In genomic region chrX:137428251-137428661, GRCh38 we compare ENCODE assay signal across 11 cellular contexts.
DNase-seq lines count a peak whose midpoint lies in the region; FAIRE-seq and TF ChIP-seq lines count a peak whose summit lies in the region.
"Had no signal": no experiment of that assay in that cellular context is flagged by ENCODE, and none has a peak within 500 bp of the region (broad histone marks: within the 10 kb centered on the region; RNA-seq: fewer than 3 reads in every experiment).

No MANE protein-coding gene starts in this region.

- 2 to 41% (median 8%) methylated on average over 11 to 26 of the region's 26 CpGs for WGBS in stomach, 5 donors

- H3K4me3 ChIP-seq in astrocyte (ENCODE audit: insufficient read depth, low read depth, low read length) (peak overlapping the region; percentile 44), kidney epithelial cell (ENCODE audit: low read depth, low read length) (peak overlapping the region; percentile 24), stomach (peak overlapping the region; percentile 25 to 60 (median 50)), Caco-2 (ENCODE audit: low read depth, low read length) (no peak overlapping the region)

- TF ChIP-seq POLR2A in stomach (IDR thresholded peaks at IDR 0.05): no peak

- H2AFZ ChIP-seq in astrocyte (ENCODE audit: low read depth, low read length): peak overlapping the region; percentile 52

- no peaks in the 10 kb centered on the region for H3K36me3 ChIP-seq in astrocyte (ENCODE audit: insufficient read depth, low read length)
- H3K36me3 ChIP-seq in kidney epithelial cell (ENCODE audit: control insufficient read depth, insufficient read depth, low read length): no peaks in the 10 kb centered on the region
- no peaks in the 10 kb centered on the region for H3K36me3 ChIP-seq in stomach
- H3K36me3 ChIP-seq in Caco-2 (ENCODE audit: control insufficient read depth, insufficient read depth, low read length): no peaks in the 10 kb centered on the region

- H3K9me3 ChIP-seq in astrocyte (ENCODE audit: insufficient read depth, low read depth, low read length): no peaks in the 10 kb centered on the region
- peaks cover 0 to 8% (median 4%) of the 10 kb centered on the region in 4 donors for H3K9me3 ChIP-seq in stomach
- no peaks in the 10 kb centered on the region for H3K9me3 ChIP-seq in Caco-2

- TF ChIP-seq CTCF in astrocyte (IDR thresholded peaks at IDR 0.05; ENCODE audit: insufficient read depth, low read depth, low read length): no peak
- no peak for TF ChIP-seq CTCF in kidney epithelial cell (IDR thresholded peaks at IDR 0.05; ENCODE audit: insufficient read depth, low read length, poor library complexity, severe bottlenecking)
- no peak for TF ChIP-seq CTCF in stomach (IDR thresholded peaks at IDR 0.05)
- no peak for TF ChIP-seq CTCF in Caco-2 (IDR thresholded peaks at IDR 0.05; ENCODE audit: insufficient read depth in 1 of 2, low read depth in 1 of 2, low read length in 1 of 2, severe bottlenecking in 1 of 2, unreplicated experiment in 1 of 2)

- no peaks in the 10 kb centered on the region for H3K36me3 Mint-ChIP-seq in astrocyte (ENCODE audit: low read depth, unreplicated experiment)
- H3K36me3 Mint-ChIP-seq in Caco-2 (ENCODE audit: insufficient read depth, unreplicated experiment): no peaks in the 10 kb centered on the region

- H4K20me1 ChIP-seq in astrocyte (ENCODE audit: insufficient read depth, low read length): no peaks in the 10 kb centered on the region

- no peak for TF ChIP-seq EP300 in stomach (IDR thresholded peaks at IDR 0.05)

- H3K27ac ChIP-seq in astrocyte (ENCODE audit: low read depth, low read length): no peak overlapping the region
- H3K27ac ChIP-seq in stomach: no peak overlapping the region

- no peak overlapping the region for H3K9ac ChIP-seq in astrocyte (ENCODE audit: low read length)

- peak; percentile 4 for DNase-seq in activated CD4-positive, alpha-beta T cell treated with anti-CD3 and anti-CD28 coated beads for 48 hours
- no peak for DNase-seq in activated CD4-positive, alpha-beta T cell treated with anti-CD3 and anti-CD28 coated beads, Interleukin-2, amount 50 U/mL, for 1 hour
- DNase-seq in astrocyte (ENCODE audit: low read depth) (no peak), kidney epithelial cell (ENCODE audit: low read depth) (no peak), stomach (no peak), amygdala (lab: John Stamatoyannopoulos, UW) (no peak), GOT3 (lab: John Stamatoyannopoulos, UW) (no peak), Caco-2 (no peak)
- DNase-seq: NCI-H1436 treated with DMSO at 0.1 percent for 48 hours; stimulated activated CD4-positive, alpha-beta T cell treated with anti-CD3 and anti-CD28 coated beads, Interleukin-2, amount 100 ng/mL, for 24 hours had no signal

- H3K4me1 Mint-ChIP-seq in astrocyte (ENCODE audit: low read depth, unreplicated experiment): no peaks in the 10 kb centered on the region
- H3K4me1 Mint-ChIP-seq in Caco-2 (ENCODE audit: low read depth, unreplicated experiment): no peaks in the 10 kb centered on the region

- CTCF ChIA-PET in Caco-2 (lab: Charles Lee): no interaction called here

- intact Hi-C loops in stomach (cut with DNase I; ENCODE audit: low total_unique reads): no loop called here
- intact Hi-C loops in Caco-2 (cut with micrococcal nuclease; ENCODE audit: unreplicated experiment): no loop called here

- H3K4me3 Mint-ChIP-seq in astrocyte (ENCODE audit: unreplicated experiment): peak overlapping the region; percentile 75
- H3K4me3 Mint-ChIP-seq in Caco-2 (ENCODE audit: unreplicated experiment): no peak overlapping the region

- H3K79me2 ChIP-seq in astrocyte (ENCODE audit: insufficient read depth, low read length): no peaks in the 10 kb centered on the region

- POLR2A ChIA-PET in Caco-2 (lab: Charles Lee): no interaction called here

- H3K4me1 ChIP-seq in astrocyte (ENCODE audit: insufficient read depth, low read length) (no peaks in the 10 kb centered on the region), stomach (peaks cover 5 to 28% (median 23%) of the 10 kb centered on the region in 4 donors), Caco-2 (no peaks in the 10 kb centered on the region)

- H3K27ac Mint-ChIP-seq in astrocyte (ENCODE audit: unreplicated experiment): no peak overlapping the region
- no peak overlapping the region for H3K27ac Mint-ChIP-seq in Caco-2 (ENCODE audit: unreplicated experiment)

- peaks cover 5% of the 10 kb centered on the region for H3K9me3 Mint-ChIP-seq in astrocyte (ENCODE audit: unreplicated experiment)
- no peaks in the 10 kb centered on the region for H3K9me3 Mint-ChIP-seq in Caco-2 (ENCODE audit: unreplicated experiment)

- no peak for FAIRE-seq in astrocyte (lab: Jason Lieb, UNC)
- FAIRE-seq: H54 had no signal

- peaks cover 48% of the 10 kb centered on the region for H3K27me3 Mint-ChIP-seq in astrocyte (ENCODE audit: low read depth, unreplicated experiment)
- H3K27me3 Mint-ChIP-seq in Caco-2 (ENCODE audit: insufficient read depth, unreplicated experiment): no peaks in the 10 kb centered on the region

- peak overlapping the region; percentile 81 for H3K4me2 ChIP-seq in astrocyte (ENCODE audit: low read length)

- H3K27me3 ChIP-seq in astrocyte (ENCODE audit: insufficient read depth, low read length) (peaks cover 33% of the 10 kb centered on the region), kidney epithelial cell (ENCODE audit: control insufficient read depth, insufficient read depth, low read length) (peaks cover 45% of the 10 kb centered on the region), stomach (peaks cover 28 to 79% (median 64%) of the 10 kb centered on the region in 3 donors), Caco-2 (replicated peaks; ENCODE audit: control insufficient read depth, insufficient read depth, low read length) (no peaks in the 10 kb centered on the region)

- BruUV-seq in Caco-2 (replicated peaks; lab: Mats Ljungman, UMichigan): no TSS peak
